ENCODE assay signal across 36 cellular contexts in the genomic region with DNA sequence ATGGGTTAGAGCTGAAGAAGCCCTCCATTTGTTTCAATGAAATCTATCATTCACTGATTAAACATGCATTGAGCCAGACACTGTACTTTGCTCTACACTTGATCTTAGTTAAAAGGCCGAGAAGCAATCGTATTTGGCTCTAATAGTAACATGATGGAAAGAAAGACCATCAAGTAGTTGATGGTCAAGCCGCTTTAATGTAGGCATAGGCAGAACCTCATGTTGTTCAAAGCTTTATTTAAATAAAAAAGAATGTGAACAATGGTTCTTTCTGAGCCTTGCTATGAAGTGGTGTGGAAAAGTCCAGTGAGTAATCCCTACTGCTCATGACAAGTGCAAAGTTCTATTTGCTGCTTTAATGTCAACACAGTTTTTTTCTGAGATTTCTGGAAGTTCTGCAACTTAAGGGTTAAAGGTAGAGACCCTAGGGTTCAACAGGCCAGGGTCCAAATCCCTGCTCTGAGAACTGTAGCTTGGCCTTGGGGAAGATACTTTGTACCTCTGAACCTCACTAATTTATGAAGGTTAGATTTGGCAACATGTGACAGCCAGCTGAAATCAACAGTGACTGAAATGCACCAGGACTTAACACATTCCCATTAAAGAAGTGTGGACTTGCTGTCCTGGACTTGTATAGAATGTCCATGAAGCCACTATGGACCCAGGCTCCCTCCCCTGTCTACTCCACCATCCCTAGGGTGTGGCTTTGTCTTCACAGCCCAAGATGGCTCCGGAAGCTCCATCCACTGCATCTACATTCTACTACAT. TPM values are rescaled to one million over a fixed set of nuclear protein-coding genes. Genes with fewer than 3 reads are reported as not detected.
"Had no signal": no experiment of that assay in that cellular context is flagged by ENCODE, and none has a peak within 500 bp of the region (broad histone marks: within the 10 kb centered on the region; RNA-seq: fewer than 3 reads in every experiment).

No MANE protein-coding gene starts in this region.

- H3K27me3 ChIP-seq: pancreas, sigmoid colon, testis had no signal

- FAIRE-seq: endothelial cell of umbilical vein, keratinocyte, pancreas had no signal

- H3K4me3 Mint-ChIP-seq: immature natural killer cell; mesothelial cell of epicardium; naive B cell; natural killer cell treated with Interleukin-12 subunit alpha and Interleukin-12 subunit beta and Interleukin-15 and Interleukin-18, amount 100 ng/mL, for 72 hours; neural crest cell; stimulated activated effector memory CD8-positive, alpha-beta T cell treated with anti-CD3 and anti-CD28 coated beads, Interleukin-12 subunit alpha, Interleukin-12 subunit beta, amount 100 ng/mL, for 72 hours; type B pancreatic cell had no signal

- H3K36me3 Mint-ChIP-seq: immature natural killer cell; mesothelial cell of epicardium; naive B cell; natural killer cell treated with Interleukin-12 subunit alpha and Interleukin-12 subunit beta and Interleukin-15 and Interleukin-18, amount 100 ng/mL, for 72 hours; stimulated activated effector memory CD8-positive, alpha-beta T cell treated with anti-CD3 and anti-CD28 coated beads, Interleukin-12 subunit alpha, Interleukin-12 subunit beta, amount 100 ng/mL, for 72 hours; type B pancreatic cell had no signal

- H3K9me3 ChIP-seq: esophagus squamous epithelium, heart right ventricle, mucosa of descending colon, neutrophil, pancreas, sigmoid colon, testis, tibial artery had no signal

- H3K9me3 Mint-ChIP-seq: mesothelial cell of epicardium; naive B cell; natural killer cell treated with Interleukin-12 subunit alpha and Interleukin-12 subunit beta and Interleukin-15 and Interleukin-18, amount 100 ng/mL, for 72 hours; neural crest cell; stimulated activated effector memory CD8-positive, alpha-beta T cell treated with anti-CD3 and anti-CD28 coated beads, Interleukin-12 subunit alpha, Interleukin-12 subunit beta, amount 100 ng/mL, for 72 hours; type B pancreatic cell had no signal

- H3K4me3 ChIP-seq: coronary artery, esophagus squamous epithelium, heart right ventricle, mucosa of descending colon, pancreas, sigmoid colon, testis, tibial artery had no signal

- H3K4me1 ChIP-seq: esophagus squamous epithelium, heart right ventricle, pancreas, sigmoid colon, testis, tibial artery had no signal

- H3K27ac Mint-ChIP-seq: immature natural killer cell; mesothelial cell of epicardium; naive B cell; natural killer cell treated with Interleukin-12 subunit alpha and Interleukin-12 subunit beta and Interleukin-15 and Interleukin-18, amount 100 ng/mL, for 72 hours; stimulated activated effector memory CD8-positive, alpha-beta T cell treated with anti-CD3 and anti-CD28 coated beads, Interleukin-12 subunit alpha, Interleukin-12 subunit beta, amount 100 ng/mL, for 72 hours; type B pancreatic cell had no signal

- DNase-seq: dermis blood vessel endothelial cell; effector memory CD4-positive, alpha-beta T cell; esophagus squamous epithelium; foreskin melanocyte; glutamatergic neuron; heart right ventricle; hypothalamus; immature natural killer cell; mesenchymal stem cell; mucosa of descending colon; naive B cell; pancreas; sigmoid colon; stimulated activated CD4-positive, alpha-beta T cell treated with anti-CD3 and anti-CD28 coated beads, Interleukin-2, amount 100 ng/mL, for 24 hours; stimulated activated CD4-positive, alpha-beta T cell treated with anti-CD3 and anti-CD28 coated beads, Interleukin-4, amount 100 ng/mL, for 24 hours; stimulated activated naive CD8-positive, alpha-beta T cell treated with anti-CD3 and anti-CD28 coated beads, Interleukin-15, Interleukin-2, amounts not matched to agents 100 U/mL and 50 U/mL, for 24 hours; substantia nigra; testis; tibial artery had no signal

- H3K4me1 Mint-ChIP-seq: immature natural killer cell, mesothelial cell of epicardium, naive B cell, neural crest cell had no signal

- H3K36me3 ChIP-seq: esophagus squamous epithelium, heart right ventricle, neutrophil, pancreas, sigmoid colon, tibial artery had no signal

- H3K27ac ChIP-seq: coronary artery, esophagus squamous epithelium, heart right ventricle, neutrophil, pancreas, sigmoid colon, testis, tibial artery had no signal

- ATAC-seq: heart right ventricle; mucosa of descending colon; natural killer cell treated with Interleukin-12 subunit alpha and Interleukin-12 subunit beta and Interleukin-15 and Interleukin-18, amount 100 ng/mL, for 72 hours; pancreas; stimulated activated effector memory CD8-positive, alpha-beta T cell treated with anti-CD3 and anti-CD28 coated beads, Interleukin-12 subunit alpha, Interleukin-12 subunit beta, amount 100 ng/mL, for 72 hours; stimulated activated naive CD8-positive, alpha-beta T cell treated with anti-CD3 and anti-CD28 coated beads, Interleukin-15, Interleukin-2, amounts not matched to agents 100 U/mL and 50 U/mL, for 24 hours had no signal

RNA-seq across cellular contexts. Expression of a gene that starts 44.2 kb away (rescaled TPM):
- total RNA-seq: dermis blood vessel endothelial cell; endothelial cell of umbilical vein; epithelial cell of proximal tubule; esophagus squamous epithelium; heart right ventricle; lower leg skin; lung microvascular endothelial cell; mesothelial cell of epicardium; mucosa of descending colon; natural killer cell treated with Interleukin-12 subunit alpha and Interleukin-12 subunit beta and Interleukin-15 and Interleukin-18, amount 100 ng/mL, for 72 hours; neural crest cell; omental fat pad; pancreas; posterior vena cava; pulmonary artery endothelial cell; sigmoid colon; skeletal muscle tissue; testis; urinary bladder had no signal
- polyA plus RNA-seq: endothelial cell of umbilical vein, heart right ventricle, immature natural killer cell, keratinocyte, pancreas, sigmoid colon, urinary bladder had no signal
